Comparison of ENCODE assay signal across 8 cellular contexts in genomic region chr12:120292661-120293531, GRCh38. TPM values are rescaled to one million over a fixed set of nuclear protein-coding genes. Genes with fewer than 3 reads are reported as not detected.
DNase-seq lines count a peak whose midpoint lies in the region.

Gene RNU4-1, minus strand, starts transcription at chr12:120293237.

- DNase-seq in DMS79 treated with DMSO at 0.1 percent for 48 hours (lab: John Stamatoyannopoulos, UW) (peak; percentile 92), GOT3 (lab: John Stamatoyannopoulos, UW) (peak; percentile 69), MG63 (peak; percentile 84), SHP77 treated with DMSO at 0.1 percent for 48 hours (lab: John Stamatoyannopoulos, UW) (peak; percentile 97), foreskin melanocyte (peak; percentile 90)
- DNase-seq in activated effector memory CD4-positive, alpha-beta T cell treated with Interleukin-2 at 50 U/mL for 16 hours, result peak; percentile 56

- no peaks in the 10 kb centered on the region for H3K27me3 ChIP-seq in MG63
- no peaks in the 10 kb centered on the region for H3K27me3 ChIP-seq in neuron (ENCODE audit: insufficient read depth, low read length)
- no peaks in the 10 kb centered on the region for H3K27me3 ChIP-seq in subcutaneous abdominal adipose tissue (ENCODE audit: control insufficient read depth in 5 of 5, insufficient read depth in 4 of 5, low read length in 5 of 5)

- H3K4me3 ChIP-seq in MG63 (peak within 1 kb of the TSS; percentile 52), neuron (ENCODE audit: low read length) (peak within 1 kb of the TSS; percentile 56), subcutaneous abdominal adipose tissue (ENCODE audit: low read depth in 1 of 5, low read length in 5 of 5) (peak within 1 kb of the TSS; percentile 67 to 83 (median 69))

- H3K4me1 ChIP-seq in neuron (ENCODE audit: insufficient read depth, low read length) (peaks cover 15% of the 10 kb centered on the region), subcutaneous abdominal adipose tissue (ENCODE audit: control insufficient read depth in 5 of 5, insufficient read depth in 5 of 5, low read length in 5 of 5) (peaks cover 5 to 26% (median 19%) of the 10 kb centered on the region in 5 donors)

- H3K36me3 ChIP-seq in MG63 (no peaks in the 10 kb centered on the region), neuron (ENCODE audit: insufficient read depth, low read length) (no peaks in the 10 kb centered on the region), subcutaneous abdominal adipose tissue (ENCODE audit: control insufficient read depth in 5 of 5, insufficient read depth in 5 of 5, low read length in 5 of 5) (no peaks in the 10 kb centered on the region)

- H3K9me3 ChIP-seq in MG63 (no peaks in the 10 kb centered on the region), neuron (ENCODE audit: low read length) (no peaks in the 10 kb centered on the region), subcutaneous abdominal adipose tissue (ENCODE audit: control insufficient read depth in 5 of 5, low read length in 5 of 5) (no peaks in the 10 kb centered on the region)

- H2AFZ ChIP-seq in neuron (ENCODE audit: low read depth, low read length), result peak within 1 kb of the TSS; percentile 83

- H3K27ac ChIP-seq in subcutaneous abdominal adipose tissue (ENCODE audit: low read depth, low read length), result peak within 1 kb of the TSS; percentile 97

- peak within 1 kb of the TSS; percentile 76 to 88 (median 82) for H3K9ac ChIP-seq in subcutaneous abdominal adipose tissue (ENCODE audit: low read length in 5 of 5)

RNA-seq across cellular contexts. Expression of gene RNU4-1, which starts in this region (rescaled TPM):
- not detected in 2 replicates for total RNA-seq in MG63 (2014; rRNA removed; shearing (Covaris generic); ENCODE audit: low replicate concordance)

Comparison
In these comparisons a context has a peak if more than half of its experiments do, and no peak if none do; other contexts are left out.
1. Peak in every context shown above with its lines: DNase-seq, H3K4me3 ChIP-seq and H3K27ac ChIP-seq.
2. Peak in DNase-seq and H3K4me3 ChIP-seq in MG63; RNA of the gene not detected or under 1 TPM.